ENCODE assay signal across 11 cellular contexts in the genomic region with DNA sequence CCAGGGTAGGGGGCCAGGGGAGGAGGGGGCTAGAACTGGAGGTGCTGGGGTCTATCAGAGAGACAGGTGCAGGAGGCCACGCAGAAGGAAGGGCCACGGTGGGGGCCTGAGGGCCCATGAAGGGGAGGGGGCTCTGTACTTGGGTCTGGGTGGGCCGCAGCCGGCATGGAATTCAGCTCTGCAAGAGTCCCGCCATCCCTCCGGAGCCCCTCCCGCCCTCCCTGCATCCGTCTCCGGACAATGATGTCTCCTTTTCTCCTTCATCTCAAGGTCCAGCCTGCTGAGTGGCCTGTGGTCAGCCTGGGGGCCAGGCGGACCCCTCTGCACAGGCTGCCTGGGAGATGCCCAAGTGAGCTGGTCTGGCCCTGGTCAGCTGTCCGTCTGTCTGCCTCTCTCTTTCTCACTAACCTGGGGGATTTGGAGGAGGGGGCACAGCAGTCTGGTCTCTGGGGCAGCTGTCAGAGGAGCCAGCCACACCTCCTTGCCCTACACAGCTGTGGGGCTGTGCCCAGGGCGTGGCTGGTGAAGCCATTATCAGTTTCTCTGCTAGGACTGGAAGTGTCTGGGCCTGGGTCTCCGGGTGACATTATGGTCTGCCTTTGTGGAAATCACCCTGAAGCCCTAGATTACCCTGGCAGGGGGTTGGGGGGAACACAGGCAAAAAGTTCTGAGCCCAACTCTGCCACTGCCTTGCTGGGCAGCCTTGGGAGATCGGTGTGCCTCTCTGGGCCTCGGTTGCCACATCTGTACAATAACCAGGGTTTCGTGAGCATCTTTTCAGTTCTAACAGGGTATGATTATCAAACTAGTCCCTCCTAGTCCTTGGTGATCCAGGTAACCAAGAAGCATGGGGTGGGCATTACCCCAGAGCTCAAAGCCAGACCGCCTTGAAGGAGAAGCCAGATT. TPM values are rescaled to one million over a fixed set of nuclear protein-coding genes. Genes with fewer than 3 reads are reported as not detected.
A peak's percentile ranks its signal among the peaks of the same experiment; 100 is the strongest.
DNase-seq lines count a peak whose midpoint lies in the region; ATAC-seq and TF ChIP-seq lines count a peak whose summit lies in the region.
"Had no signal": no experiment of that assay in that cellular context is flagged by ENCODE, and none has a peak within 500 bp of the region (broad histone marks: within the 10 kb centered on the region; RNA-seq: fewer than 3 reads in every experiment).

No MANE protein-coding gene starts in this region.

- ATAC-seq in HG03039 (IDR thresholded peaks at IDR 0.05; ENCODE audit: unreplicated experiment): no peak

- intact Hi-C loops in ovary (cut with DNase I): loop anchor here in 1 of 4 donors (10.0 kb wide), 1 partner anchor 99 kb away; no protein-coding TSS in a partner anchor

- peaks cover 18% of the 10 kb centered on the region for H3K4me1 Mint-ChIP-seq in endothelial cell (ENCODE audit: unreplicated experiment)

- no peaks in the 10 kb centered on the region for H3K9me3 Mint-ChIP-seq in endothelial cell (ENCODE audit: unreplicated experiment)

- peaks cover 31% of the 10 kb centered on the region for H3K27me3 Mint-ChIP-seq in endothelial cell (ENCODE audit: unreplicated experiment)

- TF ChIP-seq CTCF in endothelial cell (IDR thresholded peaks at IDR 0.05; ENCODE audit: unreplicated experiment): no peak
- no peak for TF ChIP-seq CTCF in ovary (IDR thresholded peaks at IDR 0.05)

- 64 to 72% (median 70%) methylated on average over 16 to 17 of the region's 17 CpGs for WGBS in ovary, 3 donors

- H3K27me3 ChIP-seq in BLaER1 (peaks cover 70% of the 10 kb centered on the region), HUES6 (ENCODE audit: control insufficient read depth, insufficient read depth, low read length) (peaks cover 55% of the 10 kb centered on the region), ovary (no peaks in the 10 kb centered on the region)

- H3K36me3 ChIP-seq in BLaER1 (no peaks in the 10 kb centered on the region), HUES6 (ENCODE audit: control insufficient read depth, insufficient read depth, low read length) (no peaks in the 10 kb centered on the region), ovary (no peaks in the 10 kb centered on the region)

- no peak for TF ChIP-seq EP300 in ovary (IDR thresholded peaks at IDR 0.05)

- H3K4me1 ChIP-seq in BLaER1 (peaks cover 36% of the 10 kb centered on the region), HUES6 (ENCODE audit: control insufficient read depth, insufficient read depth, low read length) (peaks cover 9% of the 10 kb centered on the region), ovary (ENCODE audit: insufficient read depth) (peaks cover 2% of the 10 kb centered on the region)

- H3K4me2 ChIP-seq in BLaER1: peak overlapping the region; percentile 92; the same call in 1 of the 2 replicates

- peak overlapping the region; percentile 70 for H3K4me3 ChIP-seq in BLaER1
- H3K4me3 ChIP-seq in HUES6 (ENCODE audit: low read depth, low read length): peak overlapping the region; percentile 75
- H3K4me3 ChIP-seq in ovary: peak overlapping the region; percentile 58

- H3K27ac ChIP-seq in BLaER1: no peak overlapping the region
- no peak overlapping the region for H3K27ac ChIP-seq in HUES6 (ENCODE audit: low read depth, low read length)
- peak overlapping the region in 1 of 2 donors; percentile 85 for H3K27ac ChIP-seq in ovary

- H3K9ac ChIP-seq in BLaER1 (no peak overlapping the region), HUES6 (ENCODE audit: low read length) (no peak overlapping the region)

- TF ChIP-seq POLR2A in ovary (IDR thresholded peaks at IDR 0.05): no peak

- H3K36me3 Mint-ChIP-seq in endothelial cell (ENCODE audit: low read depth, unreplicated experiment): peaks cover 18% of the 10 kb centered on the region

- peak overlapping the region; percentile 86 for H3K4me3 Mint-ChIP-seq in endothelial cell (ENCODE audit: unreplicated experiment)

- H3K27ac Mint-ChIP-seq in endothelial cell (ENCODE audit: unreplicated experiment): peak overlapping the region; percentile 53

- H3K9me3 ChIP-seq in BLaER1: no peaks in the 10 kb centered on the region
- H3K9me3 ChIP-seq in HUES6 (ENCODE audit: control insufficient read depth, insufficient read depth, low read depth, low read length): no peaks in the 10 kb centered on the region
- no peaks in the 10 kb centered on the region for H3K9me3 ChIP-seq in ovary

- DNase-seq in endothelial cell (ENCODE audit: low spot score) (no peak), ovary (no peak), NCI-H1092 treated with DMSO at 0.1 percent for 48 hours (lab: John Stamatoyannopoulos, UW) (no peak), dedifferentiated amniotic fluid mesenchymal stem cell (ENCODE audit: extremely low spot score) (no peak), C1 segment of cervical spinal cord (lab: John Stamatoyannopoulos, UW) (no peak)
- DNase-seq: kidney, NCI-H2107, SIG-M5 had no signal

- H4K20me1 ChIP-seq in BLaER1: no peaks in the 10 kb centered on the region

RNA-seq across cellular contexts. Expression of a gene that starts 19.0 kb away (rescaled TPM):
- total RNA-seq in endothelial cell (ENCODE audit: unreplicated experiment): 581 TPM
- total RNA-seq in ovary: 100 to 1,000 TPM; 138 to 913 (median 503) TPM
- 100 to 1,000 TPM in 1 of 2 donors, 1 to 10 TPM in 1; 5.7 to 326 TPM for polyA plus RNA-seq in ovary
